Comparison of ENCODE assay signal across 28 cellular contexts in genomic region chr7:20214132-20214531, GRCh38. TPM values are rescaled to one million over a fixed set of nuclear protein-coding genes. Genes with fewer than 3 reads are reported as not detected.
"Had no signal": no experiment of that assay in that cellular context is flagged by ENCODE, and none has a peak within 500 bp of the region (broad histone marks: within the 10 kb centered on the region; RNA-seq: fewer than 3 reads in every experiment).

No MANE protein-coding gene starts in this region.

- H3K4me3 ChIP-seq: ascending aorta, cardiac muscle cell, coronary artery, dorsolateral prefrontal cortex, gastroesophageal sphincter, mucosa of descending colon, spleen, thoracic aorta, uterus had no signal

- H3K4me1 ChIP-seq: ascending aorta, gastroesophageal sphincter, uterus had no signal

- H3K27ac ChIP-seq: ascending aorta, cardiac muscle cell, coronary artery, dorsolateral prefrontal cortex, gastroesophageal sphincter, spleen, thoracic aorta, uterus had no signal

- DNase-seq: activated CD4-positive, alpha-beta memory T cell treated with anti-CD3 and anti-CD28 coated beads, Interleukin-2, amount 10 ng/mL, durations not matched to agents 7 days and 5 days; activated CD4-positive, alpha-beta T cell treated with anti-CD3 and anti-CD28 coated beads for 1 hour; activated CD4-positive, alpha-beta T cell treated with anti-CD3 and anti-CD28 coated beads, Interleukin-2, amount 10 ng/mL, durations not matched to agents 7 days and 5 days; activated CD8-positive, alpha-beta memory T cell treated with anti-CD3 and anti-CD28 coated beads, Interleukin-2, amount 50 U/mL, for 48 hours; activated gamma-delta T cell; activated naive CD4-positive, alpha-beta T cell treated with anti-CD3 and anti-CD28 coated beads, Interleukin-2, amount 10 ng/mL, durations not matched to agents 7 days and 5 days; activated naive CD8-positive, alpha-beta T cell treated with anti-CD3 and anti-CD28 coated beads, Interleukin-2, amount 10 ng/mL, durations not matched to agents 7 days and 5 days; activated T-cell treated with anti-CD3 and anti-CD28 coated beads, Interleukin-2, amount 50 U/mL, for 24 hours; dorsolateral prefrontal cortex; effector memory CD4-positive, alpha-beta T cell; hippocampal formation; left cardiac atrium; left ventricle myocardium superior; mucosa of descending colon; posterior cingulate gyrus; spleen; stimulated activated naive CD4-positive, alpha-beta T cell treated with Interleukin-2 at 50 U/mL for 16 hours; uterus had no signal

- H3K27me3 ChIP-seq: ascending aorta, cardiac muscle cell, dorsolateral prefrontal cortex, gastroesophageal sphincter, spleen, uterus had no signal

- H3K4me1 Mint-ChIP-seq: activated CD4-positive, alpha-beta memory T cell treated with anti-CD3 and anti-CD28 coated beads, Interleukin-2, amount 10 ng/mL, durations not matched to agents 7 days and 5 days; activated naive CD4-positive, alpha-beta T cell treated with anti-CD3 and anti-CD28 coated beads, Interleukin-2, amount 10 ng/mL, durations not matched to agents 7 days and 5 days; brain had no signal

- H3K36me3 ChIP-seq: ascending aorta, cardiac muscle cell, gastroesophageal sphincter, spleen, thoracic aorta, uterus had no signal

- H3K4me3 Mint-ChIP-seq: activated CD4-positive, alpha-beta memory T cell treated with anti-CD3 and anti-CD28 coated beads, Interleukin-2, amount 10 ng/mL, durations not matched to agents 7 days and 5 days; activated CD4-positive, alpha-beta T cell treated with anti-CD3 and anti-CD28 coated beads, Interleukin-2, amount 10 ng/mL, durations not matched to agents 7 days and 5 days; activated naive CD4-positive, alpha-beta T cell treated with anti-CD3 and anti-CD28 coated beads, Interleukin-2, amount 10 ng/mL, durations not matched to agents 7 days and 5 days; activated naive CD8-positive, alpha-beta T cell treated with anti-CD3 and anti-CD28 coated beads, Interleukin-2, amount 10 ng/mL, durations not matched to agents 7 days and 5 days; activated T-cell treated with anti-CD3 and anti-CD28 coated beads, Interleukin-2, amount 50 U/mL, for 24 hours; natural killer cell treated with Interleukin-12 subunit alpha and Interleukin-12 subunit beta and Interleukin-15 and Interleukin-18, amount 100 ng/mL, for 72 hours had no signal

- H3K27me3 Mint-ChIP-seq: activated CD4-positive, alpha-beta memory T cell treated with anti-CD3 and anti-CD28 coated beads, Interleukin-2, amount 10 ng/mL, durations not matched to agents 7 days and 5 days; activated naive CD4-positive, alpha-beta T cell treated with anti-CD3 and anti-CD28 coated beads, Interleukin-2, amount 10 ng/mL, durations not matched to agents 7 days and 5 days; activated T-cell treated with anti-CD3 and anti-CD28 coated beads, Interleukin-2, amount 50 U/mL, for 24 hours; brain; natural killer cell treated with Interleukin-12 subunit alpha and Interleukin-12 subunit beta and Interleukin-15 and Interleukin-18, amount 100 ng/mL, for 72 hours; type B pancreatic cell had no signal

- H3K27ac Mint-ChIP-seq: activated CD4-positive, alpha-beta memory T cell treated with anti-CD3 and anti-CD28 coated beads, Interleukin-2, amount 10 ng/mL, durations not matched to agents 7 days and 5 days; activated CD4-positive, alpha-beta T cell treated with anti-CD3 and anti-CD28 coated beads, Interleukin-2, amount 10 ng/mL, durations not matched to agents 7 days and 5 days; activated naive CD4-positive, alpha-beta T cell treated with anti-CD3 and anti-CD28 coated beads, Interleukin-2, amount 10 ng/mL, durations not matched to agents 7 days and 5 days; activated naive CD8-positive, alpha-beta T cell treated with anti-CD3 and anti-CD28 coated beads, Interleukin-2, amount 10 ng/mL, durations not matched to agents 7 days and 5 days; activated T-cell treated with anti-CD3 and anti-CD28 coated beads, Interleukin-2, amount 50 U/mL, for 24 hours; natural killer cell treated with Interleukin-12 subunit alpha and Interleukin-12 subunit beta and Interleukin-15 and Interleukin-18, amount 100 ng/mL, for 72 hours had no signal

- ATAC-seq: gastroesophageal sphincter; left cardiac atrium; left ventricle myocardium superior; mucosa of descending colon; natural killer cell treated with Interleukin-12 subunit alpha and Interleukin-12 subunit beta and Interleukin-15 and Interleukin-18, amount 100 ng/mL, for 72 hours; right cardiac atrium had no signal

- H3K9me3 Mint-ChIP-seq: activated CD4-positive, alpha-beta T cell treated with anti-CD3 and anti-CD28 coated beads, Interleukin-2, amount 10 ng/mL, durations not matched to agents 7 days and 5 days; activated naive CD4-positive, alpha-beta T cell treated with anti-CD3 and anti-CD28 coated beads, Interleukin-2, amount 10 ng/mL, durations not matched to agents 7 days and 5 days; natural killer cell treated with Interleukin-12 subunit alpha and Interleukin-12 subunit beta and Interleukin-15 and Interleukin-18, amount 100 ng/mL, for 72 hours; type B pancreatic cell had no signal

- H3K9me3 ChIP-seq: ascending aorta, gastroesophageal sphincter, thoracic aorta, uterus had no signal

- H3K36me3 Mint-ChIP-seq: activated naive CD4-positive, alpha-beta T cell treated with anti-CD3 and anti-CD28 coated beads, Interleukin-2, amount 10 ng/mL, durations not matched to agents 7 days and 5 days; brain; natural killer cell treated with Interleukin-12 subunit alpha and Interleukin-12 subunit beta and Interleukin-15 and Interleukin-18, amount 100 ng/mL, for 72 hours had no signal

- FAIRE-seq: keratinocyte had no signal

RNA-seq across cellular contexts. Expression of gene MACC1, which starts 3.1 kb away (rescaled TPM):
- total RNA-seq: ascending aorta had no signal
- polyA plus RNA-seq: cardiac muscle cell had no signal
